ENCODE assay signal across 15 cellular contexts in genomic region chr2:209662091-209662490, GRCh38.
"Had no signal": no experiment of that assay in that cellular context is flagged by ENCODE, and none has a peak within 500 bp of the region (broad histone marks: within the 10 kb centered on the region; RNA-seq: fewer than 3 reads in every experiment).

No MANE protein-coding gene starts in this region.

- H3K27me3 Mint-ChIP-seq: activated CD4-positive, alpha-beta memory T cell treated with anti-CD3 and anti-CD28 coated beads, Interleukin-2, amount 10 ng/mL, durations not matched to agents 7 days and 5 days; dendritic cell treated with granulocyte-macrophage colony-stimulating factor and Interleukin-4, amounts not matched to agents 40 ng/mL and 50 ng/mL, for 4 days had no signal

- H3K27ac Mint-ChIP-seq: activated CD4-positive, alpha-beta memory T cell treated with anti-CD3 and anti-CD28 coated beads, Interleukin-2, amount 10 ng/mL, durations not matched to agents 7 days and 5 days; activated naive CD8-positive, alpha-beta T cell treated with anti-CD3 and anti-CD28 coated beads, Interleukin-2, amount 50 U/mL, for 24 hours; dendritic cell treated with granulocyte-macrophage colony-stimulating factor and Interleukin-4, amounts not matched to agents 40 ng/mL and 50 ng/mL, for 4 days had no signal

- DNase-seq: activated CD4-positive, alpha-beta memory T cell treated with anti-CD3 and anti-CD28 coated beads, Interleukin-2, amount 10 ng/mL, durations not matched to agents 7 days and 5 days; activated CD4-positive, alpha-beta T cell treated with anti-CD3 and anti-CD28 coated beads for 1 hour; activated naive CD8-positive, alpha-beta T cell treated with anti-CD3 and anti-CD28 coated beads, Interleukin-2, amount 50 U/mL, for 24 hours; activated T-cell treated with anti-CD3 and anti-CD28 coated beads, Interleukin-2, amount 50 U/mL, for 48 hours; central memory CD4-positive, alpha-beta T cell; islet precursor cell; mammary epithelial cell; pancreas; stimulated activated CD4-positive, alpha-beta T cell treated with anti-CD3 and anti-CD28 coated beads, Interleukin-4, amount 100 ng/mL, for 4 hours; T-helper 9 cell; thyroid gland had no signal

- H3K4me1 Mint-ChIP-seq: activated CD4-positive, alpha-beta memory T cell treated with anti-CD3 and anti-CD28 coated beads, Interleukin-2, amount 10 ng/mL, durations not matched to agents 7 days and 5 days; activated naive CD8-positive, alpha-beta T cell treated with anti-CD3 and anti-CD28 coated beads, Interleukin-2, amount 50 U/mL, for 24 hours had no signal

- H3K9me3 Mint-ChIP-seq: activated CD4-positive, alpha-beta memory T cell treated with anti-CD3 and anti-CD28 coated beads, Interleukin-2, amount 10 ng/mL, durations not matched to agents 7 days and 5 days; activated naive CD8-positive, alpha-beta T cell treated with anti-CD3 and anti-CD28 coated beads, Interleukin-2, amount 50 U/mL, for 24 hours; dendritic cell treated with granulocyte-macrophage colony-stimulating factor and Interleukin-4, amounts not matched to agents 40 ng/mL and 50 ng/mL, for 4 days; nephron had no signal

- H3K4me3 ChIP-seq: ascending aorta, esophagus muscularis mucosa, pancreas, thyroid gland had no signal

- H3K36me3 ChIP-seq: ascending aorta, esophagus muscularis mucosa, pancreas, thyroid gland had no signal

- H3K27me3 ChIP-seq: ascending aorta, esophagus muscularis mucosa, pancreas, thyroid gland had no signal

- H3K4me1 ChIP-seq: esophagus muscularis mucosa, pancreas, thyroid gland had no signal

- H3K9me3 ChIP-seq: ascending aorta, esophagus muscularis mucosa, pancreas, thyroid gland had no signal

- H3K4me3 Mint-ChIP-seq: activated CD4-positive, alpha-beta memory T cell treated with anti-CD3 and anti-CD28 coated beads, Interleukin-2, amount 10 ng/mL, durations not matched to agents 7 days and 5 days; activated naive CD8-positive, alpha-beta T cell treated with anti-CD3 and anti-CD28 coated beads, Interleukin-2, amount 50 U/mL, for 24 hours; dendritic cell treated with granulocyte-macrophage colony-stimulating factor and Interleukin-4, amounts not matched to agents 40 ng/mL and 50 ng/mL, for 4 days; nephron had no signal
